In the genomic region with DNA sequence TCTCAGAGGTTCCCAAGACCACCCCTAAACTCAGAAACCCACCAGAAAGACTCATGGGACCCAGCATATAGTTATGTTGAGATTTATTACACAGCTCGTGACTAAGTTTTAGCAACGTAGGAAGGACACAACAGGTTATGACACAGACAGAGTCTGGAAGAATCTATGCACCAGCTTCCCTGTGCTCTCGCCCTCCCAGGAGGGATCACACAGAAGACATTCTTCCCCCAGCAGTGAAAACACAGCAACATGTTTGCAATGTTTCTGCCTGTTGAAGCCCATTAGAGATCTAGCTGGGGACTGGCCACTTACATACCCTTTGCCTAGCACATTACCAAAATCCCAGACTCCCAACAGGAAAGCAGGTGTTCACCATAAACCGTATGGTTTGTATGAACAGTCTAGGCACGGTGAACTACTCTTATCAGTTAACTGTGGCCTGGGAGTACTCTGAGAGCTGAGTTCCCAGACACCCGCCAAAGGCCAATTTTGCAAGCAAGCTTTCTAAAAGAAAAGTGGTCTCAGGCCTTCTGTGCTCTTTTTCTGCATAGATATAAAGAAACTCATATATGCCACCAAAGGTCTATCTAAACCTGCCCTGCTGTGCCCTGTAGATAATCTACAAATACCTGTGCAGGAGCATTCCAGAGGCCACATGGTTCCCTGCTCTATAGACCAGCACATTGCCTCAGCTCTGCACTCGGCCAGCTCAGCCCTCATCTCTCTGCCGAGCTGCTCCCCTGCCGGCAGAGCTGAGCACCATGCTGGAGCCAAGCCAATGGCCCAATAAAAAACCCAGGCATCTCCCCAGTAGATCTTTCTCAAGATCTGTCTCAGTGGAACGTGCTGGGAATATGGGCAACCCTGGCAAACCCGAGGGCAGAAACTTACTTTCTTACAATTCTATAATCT, we compare ENCODE assay signal across 9 cellular contexts.
DNase-seq lines count a peak whose midpoint lies in the region; ATAC-seq and TF ChIP-seq lines count a peak whose summit lies in the region.
"Had no signal": no experiment of that assay in that cellular context is flagged by ENCODE, and none has a peak within 500 bp of the region (broad histone marks: within the 10 kb centered on the region; RNA-seq: fewer than 3 reads in every experiment).

No MANE protein-coding gene starts in this region.

- ATAC-seq in HG03108 (IDR thresholded peaks at IDR 0.05; ENCODE audit: unreplicated experiment) (no peak), GM21360 (IDR thresholded peaks at IDR 0.05; ENCODE audit: unreplicated experiment) (no peak), GM18858 (IDR thresholded peaks at IDR 0.05; ENCODE audit: unreplicated experiment) (no peak)

- TF ChIP-seq CTCF in fibroblast of lung (conservative IDR thresholded peaks at IDR 0.05 in 1 of 2, IDR thresholded peaks at IDR 0.05 in 1 of 2; ENCODE audit: low read depth in 1 of 2, low read length in 2 of 2) = peak; percentile 18 to 26
- peak; percentile 52 for TF ChIP-seq CTCF in parathyroid adenoma (IDR thresholded peaks at IDR 0.05)

- H3K4me1 ChIP-seq in fibroblast of lung (ENCODE audit: control insufficient read depth, extremely low read depth, insufficient read depth, low read length) = no peaks in the 10 kb centered on the region
- peaks cover 8% of the 10 kb centered on the region for H3K4me1 ChIP-seq in parathyroid adenoma

- no peaks in the 10 kb centered on the region for H3K27me3 ChIP-seq in fibroblast of lung (ENCODE audit: control insufficient read depth, insufficient read depth, low read length)
- no peaks in the 10 kb centered on the region for H3K27me3 ChIP-seq in parathyroid adenoma (ENCODE audit: control insufficient read depth, insufficient read depth, low read length)

- H4K20me1 ChIP-seq in fibroblast of lung (ENCODE audit: control insufficient read depth, extremely low read depth, insufficient read depth, low read length) = no peaks in the 10 kb centered on the region

- H3K9me3 ChIP-seq in fibroblast of lung (ENCODE audit: control insufficient read depth, insufficient read depth, low read depth, low read length) (no peaks in the 10 kb centered on the region), parathyroid adenoma (ENCODE audit: control insufficient read depth, low read length) (no peaks in the 10 kb centered on the region)

- H3K9ac ChIP-seq in fibroblast of lung (ENCODE audit: insufficient read depth, low read length) = no peak overlapping the region
- no peak overlapping the region for H3K9ac ChIP-seq in parathyroid adenoma

- no peak overlapping the region for H3K4me2 ChIP-seq in fibroblast of lung (ENCODE audit: extremely low read depth, insufficient read depth, low read length)
- H3K4me2 ChIP-seq in parathyroid adenoma (ENCODE audit: low read length) = no peak overlapping the region

- no peaks in the 10 kb centered on the region for H3K36me3 ChIP-seq in fibroblast of lung (ENCODE audit: control insufficient read depth, insufficient read depth, low read length)
- no peaks in the 10 kb centered on the region for H3K36me3 ChIP-seq in parathyroid adenoma (ENCODE audit: control insufficient read depth, insufficient read depth, low read length)

- DNase-seq in Ammon's horn (ENCODE audit: low spot score) = peak; percentile 75
- peak; percentile 24 for DNase-seq in NCI-H1092 (lab: John Stamatoyannopoulos, UW)
- peak in 1 of 2 donors; percentile 19 for DNase-seq in fibroblast of lung (ENCODE audit: low read depth in 2 of 2)
- no peak for DNase-seq in activated T-cell treated with anti-CD3 and anti-CD28 coated beads, Interleukin-2, amount 50 U/mL, for 48 hours
- DNase-seq: effector memory CD4-positive, alpha-beta T cell had no signal

- no peak overlapping the region for H3K4me3 ChIP-seq in fibroblast of lung (replicated peaks in 1 of 4; ENCODE audit: control extremely low read depth in 1 of 4, insufficient read depth in 1 of 4, low read depth in 3 of 4, low read length in 4 of 4)
- H3K4me3 ChIP-seq in parathyroid adenoma (ENCODE audit: low read depth, low read length) = no peak overlapping the region

- H3K79me2 ChIP-seq in fibroblast of lung (ENCODE audit: control insufficient read depth, insufficient read depth, low read length) = no peaks in the 10 kb centered on the region
- H3K79me2 ChIP-seq in parathyroid adenoma = no peaks in the 10 kb centered on the region

- no peak overlapping the region for H2AFZ ChIP-seq in fibroblast of lung (ENCODE audit: low read length)
- peak overlapping the region; percentile 27 for H2AFZ ChIP-seq in parathyroid adenoma

- no peak overlapping the region for H3K27ac ChIP-seq in fibroblast of lung (ENCODE audit: insufficient read depth, low read length)
- no peak overlapping the region for H3K27ac ChIP-seq in parathyroid adenoma

Comparison
In these comparisons a context has a peak if more than half of its experiments do, and no peak if none do; other contexts are left out.
1. DNase-seq: peak in Ammon's horn (single experiment) and NCI-H1092 (single experiment); none in activated T-cell treated with anti-CD3 and anti-CD28 coated beads, Interleukin-2, amount 50 U/mL, for 48 hours (0 of 2).